ENCODE assay signal across 8 cellular contexts in genomic region chr2:54455584-54456525, GRCh38. TPM values are rescaled to one million over a fixed set of nuclear protein-coding genes. Genes with fewer than 3 reads are reported as not detected.
DNase-seq lines count a peak whose midpoint lies in the region; ATAC-seq and TF ChIP-seq lines count a peak whose summit lies in the region.

SPTBN1 (plus strand) TSS chr2:54456327; CDS start chr2:54526419, 70,092 bp downstream.

- peak; percentile 85 for ATAC-seq in esophagus mucosa

- H3K9me2 ChIP-seq in DOHH2 (replicated peaks; ENCODE audit: control insufficient read depth, low read length): no peaks in the 10 kb centered on the region

- H3K4me3 ChIP-seq in DOHH2 (ENCODE audit: low read length) (peak within 1 kb of the TSS; percentile 81), thymus (ENCODE audit: low read length) (peak within 1 kb of the TSS; percentile 72)

- H3K9me3 ChIP-seq in DOHH2 (ENCODE audit: control insufficient read depth, insufficient read depth, low read length) (no peaks in the 10 kb centered on the region), thymus (ENCODE audit: control insufficient read depth) (no peaks in the 10 kb centered on the region)

- no peak for TF ChIP-seq CTCF in DOHH2 (IDR thresholded peaks at IDR 0.05; ENCODE audit: low read depth, low read length, poor library complexity, severe bottlenecking)

- under 1% methylated on average over 86 of the region's 88 CpGs for WGBS in thymus

- H3K27me3 ChIP-seq in DOHH2 (ENCODE audit: control insufficient read depth, low read length) (peaks cover 42% of the 10 kb centered on the region), thymus (ENCODE audit: control insufficient read depth, insufficient read depth) (peaks cover 43% of the 10 kb centered on the region)

- H4K20me1 ChIP-seq in DOHH2 (ENCODE audit: control insufficient read depth, insufficient read depth, low read depth, low read length): no peaks in the 10 kb centered on the region

- H3K36me3 ChIP-seq in DOHH2 (ENCODE audit: control insufficient read depth, low read length): no peaks in the 10 kb centered on the region
- no peaks in the 10 kb centered on the region for H3K36me3 ChIP-seq in thymus (ENCODE audit: control insufficient read depth, insufficient read depth)

- H3F3A ChIP-seq in DOHH2 (ENCODE audit: control insufficient read depth, insufficient read depth): no peaks in the 10 kb centered on the region; the same call in 1 of the 2 replicates

- H3K4me2 ChIP-seq in DOHH2 (ENCODE audit: low read length): peak within 1 kb of the TSS; percentile 98

- no peaks in the 10 kb centered on the region for H3K79me2 ChIP-seq in DOHH2 (ENCODE audit: control insufficient read depth, low read length)

- H3K4me1 ChIP-seq in DOHH2 (ENCODE audit: control insufficient read depth, low read length) (peaks cover 17% of the 10 kb centered on the region), thymus (ENCODE audit: control insufficient read depth, insufficient read depth, low read length) (peaks cover 8% of the 10 kb centered on the region)

- H3K27ac ChIP-seq in DOHH2 (ENCODE audit: low read depth, low read length): no peak within 1 kb of the TSS
- peak within 1 kb of the TSS; percentile 76 for H3K27ac ChIP-seq in thymus (ENCODE audit: low read depth)

- CTCF ChIA-PET in HEK293T (lab: Yijun Ruan, JAX): no interaction called here

- DNase-seq in HEK293T (ENCODE audit: extremely low spot score) (peak; percentile 88), NCI-H226 (peak; percentile 65), middle frontal gyrus (ENCODE audit: extremely low spot score, low spot score) (peak; percentile 77), NK-92 (lab: John Stamatoyannopoulos, UW; ENCODE audit: unreplicated experiment) (no peak)
- DNase-seq in activated CD8-positive, alpha-beta memory T cell treated with anti-CD3 and anti-CD28 coated beads, Interleukin-2, amount 50 U/mL, for 4 hours: peak; percentile 18

- POLR2A ChIA-PET in HEK293T (lab: Yijun Ruan, JAX): no interaction called here

TF ChIP-seq in HEK293T, 16 proteins besides CTCF, POLR2A, EP300 and RAD21:
- no peak for TF ChIP-seq BHLHE40 (IDR thresholded peaks at IDR 0.05; ENCODE audit: borderline replicate concordance)
- TF ChIP-seq L3MBTL2 (conservative IDR thresholded peaks at IDR 0.05): peak; percentile 39; the same call in 1 of the 2 replicates

RNA-seq across cellular contexts. Expression of gene SPTBN1, which starts in this region (rescaled TPM):
- total RNA-seq in esophagus mucosa: 77.2 TPM
- polyA plus RNA-seq in thymus: 37.1 TPM
